In genomic region chr6:40674170-40674569, GRCh38 we compare ENCODE assay signal across 14 cellular contexts.
"Had no signal": no experiment of that assay in that cellular context is flagged by ENCODE, and none has a peak within 500 bp of the region (broad histone marks: within the 10 kb centered on the region; RNA-seq: fewer than 3 reads in every experiment).

No MANE protein-coding gene starts in this region.

- H3K36me3 ChIP-seq: esophagus muscularis mucosa, neutrophil, thyroid gland, WERI-Rb-1 had no signal

- DNase-seq: activated CD4-positive, alpha-beta T cell treated with anti-CD3 and anti-CD28 coated beads for 36 hours; activated CD8-positive, alpha-beta memory T cell treated with anti-CD3 and anti-CD28 coated beads, Interleukin-2, amount 50 U/mL, for 48 hours; activated CD8-positive, alpha-beta T cell treated with anti-CD3 and anti-CD28 coated beads for 36 hours; activated naive CD8-positive, alpha-beta T cell treated with anti-CD3 and anti-CD28 coated beads, Interleukin-2, amount 10 ng/mL, durations not matched to agents 7 days and 5 days; anterior cingulate cortex; glutamatergic neuron; immature natural killer cell; left colon; naive thymus-derived CD4-positive, alpha-beta T cell; retina; thyroid gland; WERI-Rb-1 had no signal

- H3K4me1 ChIP-seq: esophagus muscularis mucosa, thyroid gland had no signal

- H3K27ac ChIP-seq: esophagus muscularis mucosa, neutrophil, thyroid gland, WERI-Rb-1 had no signal

- H3K27me3 ChIP-seq: esophagus muscularis mucosa, neutrophil, thyroid gland had no signal

- ATAC-seq: activated CD4-positive, alpha-beta T cell treated with anti-CD3 and anti-CD28 coated beads for 36 hours; activated CD8-positive, alpha-beta T cell treated with anti-CD3 and anti-CD28 coated beads for 36 hours; left colon; naive thymus-derived CD4-positive, alpha-beta T cell had no signal

- H3K9me3 ChIP-seq: neutrophil, thyroid gland had no signal

- H3K4me3 ChIP-seq: esophagus muscularis mucosa, thyroid gland had no signal
